In the genomic region with DNA sequence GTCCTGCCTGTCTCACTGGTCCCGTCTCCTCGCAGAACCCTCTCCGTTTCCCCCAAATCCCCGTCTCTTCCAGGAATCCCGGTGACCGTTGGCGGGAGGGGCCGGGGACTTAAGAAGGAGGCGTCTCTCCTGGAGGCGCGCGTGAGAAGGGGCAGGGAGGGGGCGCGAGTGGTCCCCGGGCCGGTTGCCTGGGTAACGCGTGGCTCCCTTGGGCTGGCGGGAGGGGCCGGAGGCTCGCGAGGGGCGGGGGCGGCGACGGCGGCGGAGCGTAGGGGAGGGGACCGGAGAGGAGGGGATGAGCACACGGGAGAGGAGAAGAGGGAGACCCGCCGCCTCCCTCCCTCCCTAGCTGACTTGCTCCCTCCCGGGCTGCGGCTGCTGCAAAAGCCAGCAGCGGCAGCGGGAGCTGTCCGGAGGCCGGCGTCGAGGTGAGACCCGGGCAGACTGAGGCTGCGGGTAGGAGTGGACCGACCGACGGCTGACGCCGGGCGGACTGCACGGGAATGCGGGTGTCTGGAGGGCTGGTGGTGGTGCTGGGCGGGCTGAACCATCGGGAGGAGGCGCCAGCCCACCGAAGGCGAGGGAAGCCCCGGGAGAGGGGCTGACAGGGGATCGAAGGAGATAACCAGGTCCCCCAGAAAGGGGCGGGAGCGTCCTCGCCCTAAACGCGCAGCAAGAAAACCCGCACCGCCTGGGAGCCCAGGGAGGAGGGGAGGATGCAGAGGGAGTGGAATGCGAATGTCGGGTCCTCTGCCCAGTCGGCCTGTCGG, we compare ENCODE assay signal across 8 cellular contexts. TPM values are rescaled to one million over a fixed set of nuclear protein-coding genes. Genes with fewer than 3 reads are reported as not detected.
DNase-seq lines count a peak whose midpoint lies in the region; FAIRE-seq and TF ChIP-seq lines count a peak whose summit lies in the region.

A gene (plus strand): TSS at position 298 of the 770 bp plus-strand sequence. CDS start 862 bp downstream, outside the sequence.

- peak within 1 kb of the TSS; percentile 40 for H3K27ac ChIP-seq in mammary epithelial cell (ENCODE audit: insufficient read depth, low read depth, low read length)
- peak within 1 kb of the TSS; percentile 83 to 95 for H3K27ac ChIP-seq in kidney (ENCODE audit: low read depth in 2 of 2, low read length in 2 of 2)

- peaks cover 7% of the 10 kb centered on the region for H3K36me3 ChIP-seq in mammary epithelial cell (ENCODE audit: insufficient read depth, low read length)
- peaks cover 0 to 3% of the 10 kb centered on the region in 2 donors for H3K36me3 ChIP-seq in kidney (ENCODE audit: control insufficient read depth in 1 of 2, insufficient read depth in 2 of 2, low read length in 2 of 2)

- intact Hi-C loops in mammary epithelial cell (cut with micrococcal nuclease) (loop anchor here (5.0 kb wide), 1 partner anchor 185 kb away; a partner anchor contains a TSS), kidney (cut with DNase I) (no loop called here)

- H3K9ac ChIP-seq in mammary epithelial cell (ENCODE audit: insufficient read depth, low read length): peak within 1 kb of the TSS; percentile 56
- H3K9ac ChIP-seq in kidney (ENCODE audit: low read length in 2 of 2): peak within 1 kb of the TSS; percentile 46 to 58

- WGBS in mammary epithelial cell (ENCODE audit: low coverage, missing lambda C conversion rate): 8% methylated on average over 16 of the region's 69 CpGs

- H3K4me1 ChIP-seq in mammary epithelial cell (ENCODE audit: insufficient read depth, low read length) (peaks cover 41% of the 10 kb centered on the region), kidney (ENCODE audit: control insufficient read depth in 1 of 2, insufficient read depth in 1 of 2, low read depth in 1 of 2, low read length in 2 of 2) (peaks cover 15 to 40% of the 10 kb centered on the region in 2 donors)

- CTCF ChIA-PET in mammary epithelial cell (lab: Charles Lee; ENCODE audit: low non-redundant PET): no interaction called here

- in situ Hi-C loops in mammary epithelial cell (cut with MboI; ENCODE audit: low sequenced_read_pairs in 2 of 2): loop anchor here in 1 of 2 donors (25.0 kb wide), 1 partner anchor 200 kb away; a partner anchor contains a TSS

- DNase-seq in AG20443 (ENCODE audit: low spot score) (peak; percentile 24), HTR-8/SVneo (ENCODE audit: insufficient read length, low spot score) (peak; percentile 37), SK-N-DZ (ENCODE audit: low spot score) (peak; percentile 89), mammary epithelial cell (no peak), kidney (peak; percentile 93), SIG-M5 (lab: John Stamatoyannopoulos, UW) (no peak), amniotic stem cell (lab: John Stamatoyannopoulos, UW) (no peak)
- DNase-seq in stimulated activated CD4-positive, alpha-beta T cell treated with anti-CD3 and anti-CD28 coated beads, Interleukin-15, amount 100 ng/mL, for 24 hours: peak; percentile 75

- dilution Hi-C loops in mammary epithelial cell (cut with HindIII; ENCODE audit: low sequenced_read_pairs): no loop called here

- peak within 1 kb of the TSS; percentile 7 to 55 (median 38) for H3K4me3 ChIP-seq in mammary epithelial cell (replicated peaks in 1 of 3; ENCODE audit: insufficient read depth in 1 of 3, low read depth in 2 of 3, low read length in 3 of 3)
- H3K4me3 ChIP-seq in kidney (ENCODE audit: low read length in 2 of 2): peak within 1 kb of the TSS; percentile 65 to 66

- H3K27me3 ChIP-seq in mammary epithelial cell (ENCODE audit: insufficient read depth, low read length): no peaks in the 10 kb centered on the region

- H4K20me1 ChIP-seq in mammary epithelial cell (ENCODE audit: insufficient read depth, low read length): no peaks in the 10 kb centered on the region

- H2AFZ ChIP-seq in mammary epithelial cell (ENCODE audit: low read depth, low read length): peak within 1 kb of the TSS; percentile 25

- H3K4me2 ChIP-seq in mammary epithelial cell (ENCODE audit: insufficient read depth, low read depth, low read length): peak within 1 kb of the TSS; percentile 91

- FAIRE-seq in HTR-8/SVneo (lab: Jason Lieb, UNC) (no peak), kidney (lab: Jason Lieb, UNC) (no peak)

- no TSS peak for BruUV-seq in mammary epithelial cell (replicated peaks; lab: Mats Ljungman, UMichigan)

- H3K9me3 ChIP-seq in mammary epithelial cell (replicated peaks; ENCODE audit: insufficient read depth, low read length) (no peaks in the 10 kb centered on the region), kidney (ENCODE audit: control insufficient read depth in 1 of 2, low read length in 2 of 2) (no peaks in the 10 kb centered on the region)

- TF ChIP-seq CTCF in mammary epithelial cell (conservative IDR thresholded peaks at IDR 0.05 in 1 of 2, IDR thresholded peaks at IDR 0.05 in 1 of 2; ENCODE audit: extremely low read depth in 1 of 2, insufficient read depth in 1 of 2, low read depth in 1 of 2, low read length in 2 of 2) (no peak), kidney (IDR thresholded peaks at IDR 0.05; ENCODE audit: borderline replicate concordance, extremely low read depth, insufficient read depth) (no peak)

- H3K79me2 ChIP-seq in mammary epithelial cell (ENCODE audit: insufficient read depth, low read length): peaks cover 37% of the 10 kb centered on the region

RNA-seq across cellular contexts. Expression of the gene that starts here (rescaled TPM):
- 29.9 and 41.5 TPM in 2 replicates for polyA plus RNA-seq in SK-N-DZ (2014; cell fraction: cytosol; rRNA removed)
- polyA plus RNA-seq in SK-N-DZ (2014; cell fraction: nucleus; rRNA removed): 231 and 327 TPM in 2 replicates
- total RNA-seq in mammary epithelial cell (under 1 TPM in 1 of 2 donors, not detected in 1; 0.42 TPM), kidney (1.9 TPM)
- polyA plus RNA-seq in mammary epithelial cell (0.07 TPM), kidney (ENCODE audit: insufficient read depth, low read depth, low replicate concordance) (0.88 TPM)
- polyA minus RNA-seq in mammary epithelial cell: not detected

Comparison
In these comparisons a context has a peak if more than half of its experiments do, and no peak if none do; other contexts are left out.
1. DNase-seq: peak in AG20443 (single experiment), HTR-8/SVneo (single experiment), SK-N-DZ (single experiment), kidney (single experiment) and stimulated activated CD4-positive, alpha-beta T cell treated with anti-CD3 and anti-CD28 coated beads, Interleukin-15, amount 100 ng/mL, for 24 hours (single experiment); none in mammary epithelial cell (single experiment), SIG-M5 (single experiment) and amniotic stem cell (single experiment).